8 cellular contexts compared by ENCODE assay signal in the genomic region with DNA sequence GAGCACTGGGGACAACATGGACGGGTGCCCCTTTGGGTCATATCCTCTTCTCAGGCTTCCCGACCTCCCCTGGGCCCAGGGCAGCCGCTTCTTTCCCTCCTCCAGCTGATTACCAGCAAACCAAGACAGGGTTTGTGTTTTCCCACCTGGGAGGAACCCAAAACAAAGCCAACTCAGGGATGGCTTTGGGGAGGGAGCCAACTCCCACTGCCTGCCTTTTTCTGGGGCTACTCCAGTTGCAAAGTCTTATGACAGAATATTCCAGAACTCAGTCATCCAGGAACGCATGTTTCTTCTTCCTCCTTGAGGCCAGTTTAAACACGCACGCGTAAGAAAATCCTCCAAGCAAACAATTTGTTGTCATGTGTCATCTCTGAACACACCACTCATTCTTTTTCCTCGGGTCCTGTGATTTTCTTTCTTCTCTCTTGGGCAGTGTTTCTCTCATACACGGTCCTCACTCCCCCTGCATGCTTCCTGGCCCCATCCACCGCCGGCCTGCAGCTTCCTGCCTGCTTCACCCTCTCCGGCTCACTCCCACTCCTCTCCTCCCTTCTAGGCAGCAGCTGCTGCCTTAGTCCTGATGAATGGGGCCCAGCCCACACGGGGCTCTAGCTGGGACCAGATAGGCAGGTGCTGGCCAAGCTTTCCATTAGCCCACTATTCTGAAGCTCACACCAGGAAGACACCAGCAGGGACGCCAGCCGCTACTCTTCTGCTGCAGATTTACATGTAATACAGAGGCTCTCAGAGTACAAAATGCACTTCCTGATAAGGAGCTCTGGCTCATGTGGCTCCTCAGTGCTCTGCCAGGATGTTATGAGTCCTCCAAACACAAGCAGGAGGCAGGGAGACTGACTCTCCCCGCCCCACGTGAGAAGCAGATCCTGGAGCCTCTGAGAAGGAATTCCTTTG.
A peak's percentile ranks its signal among the peaks of the same experiment; 100 is the strongest.
DNase-seq lines count a peak whose midpoint lies in the region; ATAC-seq, FAIRE-seq and TF ChIP-seq lines count a peak whose summit lies in the region.
"Not testable (repeated sequence)": the region's sequence is repeated elsewhere in the genome, so short reads cannot be mapped to it uniquely, and the experiment has no call there.

No MANE protein-coding gene starts in this region.

- dilution Hi-C loops in endothelial cell of umbilical vein (cut with MboI; ENCODE audit: extremely low pct_ligation_motif_present, low sequenced_read_pairs), result not testable (repeated sequence)

- TF ChIP-seq EP300 in stomach (IDR thresholded peaks at IDR 0.05), result not testable (repeated sequence)

- H3K4me1 Mint-ChIP-seq in activated CD8-positive, alpha-beta T cell treated with anti-CD3 and anti-CD28 coated beads, Interleukin-2, amount 10 ng/mL, durations not matched to agents 7 days and 5 days (ENCODE audit: low read depth), result not testable (repeated sequence)

- not testable (repeated sequence) for H3K4me1 ChIP-seq in endothelial cell of umbilical vein (ENCODE audit: control insufficient read depth, extremely low read depth, insufficient read depth, low read length)
- peaks cover 11% of the 10 kb centered on the region for H3K4me1 ChIP-seq in left ventricle myocardium inferior
- peaks cover 0 to 15% (median 10%) of the 10 kb centered on the region in 4 donors for H3K4me1 ChIP-seq in stomach

- BruUV-seq in endothelial cell of umbilical vein (replicated peaks; lab: Mats Ljungman, UMichigan), result TSS peak; percentile 19

- H3K9me3 Mint-ChIP-seq in activated CD8-positive, alpha-beta T cell treated with anti-CD3 and anti-CD28 coated beads, Interleukin-2, amount 10 ng/mL, durations not matched to agents 7 days and 5 days (ENCODE audit: insufficient read depth), result not testable (repeated sequence)

- not testable (repeated sequence) for H3K4me3 Mint-ChIP-seq in activated CD8-positive, alpha-beta T cell treated with anti-CD3 and anti-CD28 coated beads, Interleukin-2, amount 10 ng/mL, durations not matched to agents 7 days and 5 days

- DNase-seq in DMS53 treated with DMSO at 0.1 percent for 48 hours (lab: John Stamatoyannopoulos, UW; ENCODE audit: unreplicated experiment), result peak; percentile 80
- peak; percentile 12 for DNase-seq in NCI-H345 treated with DMSO at 0.1 percent for 48 hours (lab: John Stamatoyannopoulos, UW; ENCODE audit: unreplicated experiment)
- DNase-seq in activated CD8-positive, alpha-beta T cell treated with anti-CD3 and anti-CD28 coated beads, Interleukin-2, amount 10 ng/mL, durations not matched to agents 7 days and 5 days, result not testable (repeated sequence)
- DNase-seq in endothelial cell of umbilical vein (ENCODE audit: low read depth, low spot score), result peak; percentile 66
- peak; percentile 38 for DNase-seq in left ventricle myocardium inferior
- peak; percentile 64 for DNase-seq in mucosa of gallbladder (ENCODE audit: low spot score)
- DNase-seq in stomach, result peak; percentile 71

- 17 to 31% (median 24%) methylated on average over 14 to 17 of the region's 17 CpGs for WGBS in stomach, 5 donors

- not testable (repeated sequence) for H3K9me3 ChIP-seq in endothelial cell of umbilical vein (replicated peaks; ENCODE audit: control insufficient read depth, insufficient read depth, low read length); left ventricle myocardium inferior (replicated peaks); stomach

- H3K27ac Mint-ChIP-seq in activated CD8-positive, alpha-beta T cell treated with anti-CD3 and anti-CD28 coated beads, Interleukin-2, amount 10 ng/mL, durations not matched to agents 7 days and 5 days, result not testable (repeated sequence)

- H3K27ac ChIP-seq in endothelial cell of umbilical vein (ENCODE audit: insufficient read depth, low read depth, low read length) (peak overlapping the region; percentile 18), left ventricle myocardium inferior (replicated peaks) (peak overlapping the region; percentile 77), stomach (peak overlapping the region; percentile 13 to 78 (median 51))

- not testable (repeated sequence) for H3K9ac ChIP-seq in endothelial cell of umbilical vein (replicated peaks; ENCODE audit: extremely low read depth, insufficient read depth, low read length)

- not testable (repeated sequence) for H3K9me1 ChIP-seq in endothelial cell of umbilical vein (replicated peaks; ENCODE audit: control insufficient read depth, extremely low read depth, insufficient read depth, low read length)

- ATAC-seq in HG03095 (IDR thresholded peaks at IDR 0.05; ENCODE audit: unreplicated experiment), result peak; percentile 59
- peak; percentile 33 for ATAC-seq in activated CD8-positive, alpha-beta T cell treated with anti-CD3 and anti-CD28 coated beads, Interleukin-2, amount 10 ng/mL, durations not matched to agents 7 days and 5 days

- FAIRE-seq in endothelial cell of umbilical vein (lab: Jason Lieb, UNC), result peak; percentile 100

- TF ChIP-seq POLR2A in endothelial cell of umbilical vein (IDR thresholded peaks at IDR 0.05; ENCODE audit: low read depth, low read length); stomach (IDR thresholded peaks at IDR 0.05): not testable (repeated sequence)

- peak overlapping the region; percentile 31 for H3K4me2 ChIP-seq in endothelial cell of umbilical vein (ENCODE audit: insufficient read depth, low read length)

- H4K20me1 ChIP-seq in endothelial cell of umbilical vein (replicated peaks; ENCODE audit: control insufficient read depth, extremely low read depth, insufficient read depth, low read length), result not testable (repeated sequence)

- H2AFZ ChIP-seq in endothelial cell of umbilical vein (ENCODE audit: low read depth, low read length), result not testable (repeated sequence)

- H3K27me3 Mint-ChIP-seq in activated CD8-positive, alpha-beta T cell treated with anti-CD3 and anti-CD28 coated beads, Interleukin-2, amount 10 ng/mL, durations not matched to agents 7 days and 5 days (ENCODE audit: low read depth), result peaks cover 11% of the 10 kb centered on the region

- not testable (repeated sequence) for H3K4me3 ChIP-seq in endothelial cell of umbilical vein (replicated peaks in 1 of 3; ENCODE audit: insufficient read depth in 1 of 3, low read depth in 1 of 3, low read length in 3 of 3)
- peak overlapping the region; percentile 43 for H3K4me3 ChIP-seq in left ventricle myocardium inferior
- H3K4me3 ChIP-seq in stomach, result peak overlapping the region in 1 of 4 donors; percentile 3

- H3K36me3 Mint-ChIP-seq in activated CD8-positive, alpha-beta T cell treated with anti-CD3 and anti-CD28 coated beads, Interleukin-2, amount 10 ng/mL, durations not matched to agents 7 days and 5 days (ENCODE audit: low read depth), result not testable (repeated sequence)

- H3K36me3 ChIP-seq in endothelial cell of umbilical vein (ENCODE audit: control insufficient read depth in 2 of 2, extremely low read depth in 1 of 2, insufficient read depth in 2 of 2, low read length in 2 of 2); left ventricle myocardium inferior; stomach: not testable (repeated sequence)

- POLR2A ChIA-PET in activated CD8-positive, alpha-beta T cell treated with anti-CD3 and anti-CD28 coated beads, Interleukin-2, amount 10 ng/mL, durations not matched to agents 7 days and 5 days (lab: Charles Lee); endothelial cell of umbilical vein (lab: Charles Lee): not testable (repeated sequence)

- not testable (repeated sequence) for H3K79me2 ChIP-seq in endothelial cell of umbilical vein (ENCODE audit: control insufficient read depth, insufficient read depth, low read length)

- H3K27me3 ChIP-seq in endothelial cell of umbilical vein (ENCODE audit: control insufficient read depth in 2 of 2, insufficient read depth in 2 of 2, low read length in 2 of 2); left ventricle myocardium inferior (ENCODE audit: low read depth); stomach: not testable (repeated sequence)

- TF ChIP-seq CTCF in endothelial cell of umbilical vein (IDR thresholded peaks at IDR 0.05; ENCODE audit: extremely low read depth in 1 of 2, insufficient read depth in 1 of 2, low read depth in 1 of 2, low read length in 2 of 2); left ventricle myocardium inferior (IDR thresholded peaks at IDR 0.05; ENCODE audit: borderline replicate concordance); stomach (IDR thresholded peaks at IDR 0.05): not testable (repeated sequence)

- CTCF ChIA-PET in activated CD8-positive, alpha-beta T cell treated with anti-CD3 and anti-CD28 coated beads, Interleukin-2, amount 10 ng/mL, durations not matched to agents 7 days and 5 days (lab: Charles Lee); endothelial cell of umbilical vein (lab: Charles Lee): not testable (repeated sequence)

- intact Hi-C loops in endothelial cell of umbilical vein (cut with micrococcal nuclease); left ventricle myocardium inferior (cut with micrococcal nuclease); stomach (cut with DNase I; ENCODE audit: low total_unique reads): not testable (repeated sequence)

Comparison
In these comparisons a context has a peak if more than half of its experiments do, and no peak if none do; other contexts are left out.
1. H3K27ac ChIP-seq: peak in every context shown above with its lines; median percentile 77 in left ventricle myocardium inferior; 51 in stomach; 18 in endothelial cell of umbilical vein.